8 cellular contexts compared by ENCODE assay signal in the genomic region with DNA sequence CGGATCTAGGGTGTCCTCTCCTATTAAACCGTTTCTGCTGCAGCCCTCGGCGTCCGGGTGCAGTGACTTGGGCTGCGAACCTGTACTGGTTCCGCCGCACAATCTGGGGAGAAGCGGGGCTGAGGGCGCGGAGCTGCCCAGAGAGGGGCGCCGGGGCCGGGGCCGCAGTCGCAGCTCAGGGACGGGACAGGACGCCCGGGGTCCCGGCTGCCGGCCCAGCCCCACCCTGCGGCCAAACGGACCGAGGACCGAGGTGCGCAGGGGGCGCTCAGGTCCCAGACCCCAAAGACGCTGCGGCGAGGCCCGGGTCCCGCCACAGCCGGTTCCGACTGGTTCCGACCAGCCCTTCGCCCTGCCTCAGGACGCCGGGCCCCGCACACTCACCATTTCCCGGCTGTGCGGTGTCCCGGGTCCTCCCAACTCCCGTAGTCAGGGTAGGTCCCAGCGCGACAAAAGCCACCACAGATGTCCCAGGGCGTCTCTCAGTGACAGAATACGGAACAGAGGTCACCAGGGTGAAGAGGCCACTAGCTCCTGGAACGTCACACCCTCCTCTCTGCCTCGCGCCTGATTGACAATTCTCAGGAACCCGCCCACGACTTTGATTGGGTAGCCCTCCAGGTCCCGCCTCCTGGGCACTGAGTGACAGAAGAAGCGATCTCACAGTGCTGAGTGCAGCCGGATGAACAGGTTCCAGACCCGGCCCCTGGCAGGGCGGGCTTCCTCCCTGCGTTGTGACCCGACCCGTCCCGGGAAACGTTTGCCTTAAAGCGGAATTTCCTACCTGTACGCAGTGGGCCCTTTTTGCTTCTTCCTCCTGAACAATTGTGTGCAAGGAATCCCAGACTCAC. TPM values are rescaled to one million over a fixed set of nuclear protein-coding genes. Genes with fewer than 3 reads are reported as not detected.
DNase-seq lines count a peak whose midpoint lies in the region; ATAC-seq and TF ChIP-seq lines count a peak whose summit lies in the region.

Gene ZNF44 (minus strand): TSS at position 576 of the 851 bp plus-strand sequence. CDS start 189 bp downstream, at position 387.

- peak within 1 kb of the TSS; percentile 91 for H3K4me2 ChIP-seq in OCI-LY7 (ENCODE audit: low read length)

- intact Hi-C loops in OCI-LY7 (cut with micrococcal nuclease; ENCODE audit: unreplicated experiment): no loop called here

- H3K27me3 ChIP-seq in HUES48 (ENCODE audit: control insufficient read depth, insufficient read depth, low read length): no peaks in the 10 kb centered on the region

- H3K9me2 ChIP-seq in OCI-LY7 (ENCODE audit: insufficient read depth, low read length): no peaks in the 10 kb centered on the region

- POLR2A ChIA-PET in OCI-LY7 (lab: Charles Lee): interaction anchor here (1.0 kb wide), 1 partner anchor 12 kb away, joined by 3 read pairs; no protein-coding TSS in a partner anchor

- in situ Hi-C loops in Caki2 (cut with HindIII; ENCODE audit: low pct_unique_long_range_greater_than_20kb, low sequenced_read_pairs): no loop called here

- H3K4me1 ChIP-seq in HUES48 (ENCODE audit: control insufficient read depth, insufficient read depth, low read length): peaks cover 5% of the 10 kb centered on the region
- peaks cover 12% of the 10 kb centered on the region for H3K4me1 ChIP-seq in OCI-LY7 (ENCODE audit: insufficient read depth, low read length, poor library complexity, severe bottlenecking)

- peak within 1 kb of the TSS; percentile 89 for H2AFZ ChIP-seq in OCI-LY7 (ENCODE audit: low read length)

- H3K9me3 ChIP-seq in HUES48 (ENCODE audit: control insufficient read depth, insufficient read depth, low read length) (peaks cover 4% of the 10 kb centered on the region; the same call in 1 of the 2 replicates), OCI-LY7 (ENCODE audit: low read length) (no peaks in the 10 kb centered on the region)

- no TSS peak for BruUV-seq in OCI-LY7 (replicated peaks; lab: Mats Ljungman, UMichigan)

- H3K27ac ChIP-seq in HUES48 (ENCODE audit: low read depth, low read length): peak within 1 kb of the TSS; percentile 91
- H3K27ac ChIP-seq in OCI-LY7 (ENCODE audit: low read depth, low read length, poor library complexity, severe bottlenecking): peak within 1 kb of the TSS; percentile 32

- no peaks in the 10 kb centered on the region for H3K36me3 ChIP-seq in HUES48 (ENCODE audit: control insufficient read depth, insufficient read depth, low read length)
- H3K36me3 ChIP-seq in OCI-LY7 (ENCODE audit: insufficient read depth, low read length): no peaks in the 10 kb centered on the region

- peaks cover 6% of the 10 kb centered on the region; the same call in 1 of the 2 replicates for H3K79me2 ChIP-seq in OCI-LY7 (ENCODE audit: insufficient read depth, low read depth, low read length)

- no peaks in the 10 kb centered on the region for H4K20me1 ChIP-seq in OCI-LY7 (ENCODE audit: insufficient read depth, low read length)

- CTCF ChIA-PET in OCI-LY7 (lab: Charles Lee; ENCODE audit: unreplicated experiment): no interaction called here

- DNase-seq in Caki2 (ENCODE audit: low read depth) (peak; percentile 97), OCI-LY7 (ENCODE audit: low spot score) (peak; percentile 97), activated T-cell treated with anti-CD3 and anti-CD28 coated beads for 48 hours (ENCODE audit: low read depth) (peak; percentile 92), epithelial cell of proximal tubule (ENCODE audit: low read depth) (peak; percentile 74), mucosa of gallbladder (ENCODE audit: low spot score) (peak; percentile 99)
- DNase-seq in stimulated activated CD8-positive, alpha-beta memory T cell treated with anti-CD3 and anti-CD28 coated beads, Interleukin-4, amount 100 ng/mL, for 4 hours (ENCODE audit: low read depth in 2 of 2, low spot score in 1 of 2): peak; percentile 89 to 92

- H3K4me3 ChIP-seq in HUES48 (ENCODE audit: low read depth, low read length): peak within 1 kb of the TSS; percentile 95
- H3K4me3 ChIP-seq in OCI-LY7 (ENCODE audit: low read depth, low read length, poor library complexity, severe bottlenecking): peak within 1 kb of the TSS; percentile 99
- peak within 1 kb of the TSS; percentile 88 for H3K4me3 ChIP-seq in epithelial cell of proximal tubule (ENCODE audit: low read depth, low read length)

- TF ChIP-seq CTCF in OCI-LY7 (conservative IDR thresholded peaks at IDR 0.05; ENCODE audit: low read length) (0 out of 2 replicates have a peak, but pooled peaks have one; percentile 19), epithelial cell of proximal tubule (conservative IDR thresholded peaks at IDR 0.05; ENCODE audit: low read depth, low read length) (no peak)

- peak within 1 kb of the TSS; percentile 91 for H3K9ac ChIP-seq in HUES48 (ENCODE audit: low read depth, low read length)

- ATAC-seq in GM21381 (IDR thresholded peaks at IDR 0.05; ENCODE audit: unreplicated experiment): peak; percentile 88

RNA-seq across cellular contexts. Expression of gene ZNF44, which starts in this region (rescaled TPM):
- total RNA-seq in Caki2 (2014; rRNA removed; shearing (Covaris generic); ENCODE audit: low replicate concordance): 6.6 and 7.4 TPM in 2 replicates
- total RNA-seq in OCI-LY7 (2014; rRNA removed; shearing (Covaris generic)): 4.1 and 4.6 TPM in 2 replicates
- total RNA-seq in OCI-LY7 (2022) (10.6 and 12.5 TPM in 2 replicates), epithelial cell of proximal tubule (2.4 and 8.2 TPM in 2 replicates), mucosa of gallbladder (10.6 TPM)

Comparison
In these comparisons a context has a peak if more than half of its experiments do, and no peak if none do; other contexts are left out.
1. Peak in every context shown above with its lines: DNase-seq, ATAC-seq, H3K4me3 ChIP-seq and H3K27ac ChIP-seq.